ENCODE assay signal across 17 cellular contexts in genomic region chr13:23600534-23600933, GRCh38. TPM values are rescaled to one million over a fixed set of nuclear protein-coding genes. Genes with fewer than 3 reads are reported as not detected.
"Had no signal": no experiment of that assay in that cellular context is flagged by ENCODE, and none has a peak within 500 bp of the region (broad histone marks: within the 10 kb centered on the region; RNA-seq: fewer than 3 reads in every experiment).

No MANE protein-coding gene starts in this region.

- H3K4me3 Mint-ChIP-seq: activated CD4-positive, alpha-beta T cell treated with anti-CD3 and anti-CD28 coated beads, Interleukin-2, amount 10 ng/mL, durations not matched to agents 7 days and 5 days; activated naive CD4-positive, alpha-beta T cell treated with anti-CD3 and anti-CD28 coated beads for 36 hours; activated T-cell treated with anti-CD3 and anti-CD28 coated beads, Interleukin-2, amount 50 U/mL, for 4 hours; brain; natural killer cell; stimulated activated naive CD8-positive, alpha-beta T cell treated with anti-CD3 and anti-CD28 coated beads, Interleukin-15, Interleukin-2, amounts not matched to agents 100 ng/mL and 50 ng/mL, for 24 hours; T-helper 1 cell treated with Interleukin-12 subunit alpha and Interleukin-12 subunit beta and Interleukin-4 antibody, amounts not matched to agents 30 μg/mL and 1 μg/mL, for 36 hours had no signal

- DNase-seq: activated CD4-positive, alpha-beta T cell treated with anti-CD3 and anti-CD28 coated beads, Interleukin-2, amount 10 ng/mL, durations not matched to agents 7 days and 5 days; activated CD8-positive, alpha-beta memory T cell treated with anti-CD3 and anti-CD28 coated beads, Interleukin-2, amount 50 U/mL, for 4 hours; activated naive CD4-positive, alpha-beta T cell treated with anti-CD3 and anti-CD28 coated beads for 36 hours; activated T-cell treated with anti-CD3 and anti-CD28 coated beads, Interleukin-2, amount 50 U/mL, for 4 hours; cortex of kidney; effector CD8-positive, alpha-beta T cell; kidney glomerular epithelial cell; natural killer cell; stimulated activated CD4-positive, alpha-beta T cell treated with anti-CD3 and anti-CD28 coated beads, Interleukin-2, amount 100 ng/mL, for 48 hours; transverse colon had no signal

- H3K4me1 Mint-ChIP-seq: activated CD4-positive, alpha-beta T cell treated with anti-CD3 and anti-CD28 coated beads, Interleukin-2, amount 10 ng/mL, durations not matched to agents 7 days and 5 days; natural killer cell had no signal

- ATAC-seq: activated CD4-positive, CD25-positive, alpha-beta regulatory T cell treated with anti-CD3 and anti-CD28 coated beads, Interleukin-2, amount 50 U/mL, for 24 hours; activated T-cell treated with anti-CD3 and anti-CD28 coated beads, Interleukin-2, amount 50 U/mL, for 4 hours; natural killer cell had no signal

- H3K79me2 ChIP-seq: parathyroid adenoma had no signal

- H3K27me3 ChIP-seq: neutrophil, transverse colon, vagina had no signal

- H3K4me1 ChIP-seq: parathyroid adenoma, transverse colon, vagina had no signal

- H3K36me3 Mint-ChIP-seq: natural killer cell had no signal

- H3K36me3 ChIP-seq: neutrophil, transverse colon, vagina had no signal

- H3K27me3 Mint-ChIP-seq: brain had no signal

- H3K9me3 ChIP-seq: neutrophil, transverse colon, vagina had no signal

- H3K27ac ChIP-seq: neutrophil, parathyroid adenoma, transverse colon, vagina had no signal

- H3K4me3 ChIP-seq: transverse colon, vagina had no signal

- H3K27ac Mint-ChIP-seq: activated CD4-positive, alpha-beta T cell treated with anti-CD3 and anti-CD28 coated beads, Interleukin-2, amount 10 ng/mL, durations not matched to agents 7 days and 5 days; activated naive CD4-positive, alpha-beta T cell treated with anti-CD3 and anti-CD28 coated beads for 36 hours; natural killer cell; stimulated activated naive CD8-positive, alpha-beta T cell treated with anti-CD3 and anti-CD28 coated beads, Interleukin-15, Interleukin-2, amounts not matched to agents 100 ng/mL and 50 ng/mL, for 24 hours; T-helper 1 cell treated with Interleukin-12 subunit alpha and Interleukin-12 subunit beta and Interleukin-4 antibody, amounts not matched to agents 30 μg/mL and 1 μg/mL, for 36 hours had no signal

- H2AFZ ChIP-seq: parathyroid adenoma had no signal

- H3K9me3 Mint-ChIP-seq: activated CD4-positive, alpha-beta T cell treated with anti-CD3 and anti-CD28 coated beads, Interleukin-2, amount 10 ng/mL, durations not matched to agents 7 days and 5 days; T-helper 1 cell treated with Interleukin-12 subunit alpha and Interleukin-12 subunit beta and Interleukin-4 antibody, amounts not matched to agents 30 μg/mL and 1 μg/mL, for 36 hours had no signal

RNA-seq across cellular contexts. Expression of gene TNFRSF19, which starts 30.3 kb away (rescaled TPM):
- total RNA-seq: activated naive CD4-positive, alpha-beta T cell treated with anti-CD3 and anti-CD28 coated beads for 36 hours had no signal
